ENCODE assay signal across 15 cellular contexts in the genomic region with DNA sequence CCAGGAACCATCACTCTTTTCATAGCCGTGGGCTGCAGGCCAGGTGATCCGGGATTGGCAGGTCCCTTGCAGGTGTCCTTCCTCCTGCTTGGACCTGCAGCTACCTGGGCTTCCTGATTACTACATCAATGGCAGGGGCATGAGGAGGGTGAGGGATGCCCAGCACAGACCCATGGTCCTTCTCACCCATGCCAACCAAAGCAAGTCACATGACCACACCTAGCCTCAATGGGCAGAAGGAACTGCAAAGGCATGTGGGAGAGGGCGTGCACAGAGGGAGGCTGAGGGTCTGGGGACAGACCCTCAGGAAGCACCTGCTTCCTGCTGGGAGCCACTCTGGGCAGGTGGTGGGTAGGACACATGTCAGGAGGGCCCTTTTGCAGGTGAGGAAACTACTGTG.
"Had no signal": no experiment of that assay in that cellular context is flagged by ENCODE, and none has a peak within 500 bp of the region (broad histone marks: within the 10 kb centered on the region; RNA-seq: fewer than 3 reads in every experiment).

No MANE protein-coding gene starts in this region.

- H3K9me3 Mint-ChIP-seq: dendritic cell treated with granulocyte-macrophage colony-stimulating factor and Interleukin-4, amounts not matched to agents 40 ng/mL and 50 ng/mL, for 4 days; naive thymus-derived CD8-positive, alpha-beta T cell had no signal

- H3K4me1 ChIP-seq: esophagus squamous epithelium, gastroesophageal sphincter had no signal

- H3K27me3 Mint-ChIP-seq: dendritic cell treated with granulocyte-macrophage colony-stimulating factor and Interleukin-4, amounts not matched to agents 40 ng/mL and 50 ng/mL, for 4 days; naive thymus-derived CD8-positive, alpha-beta T cell; progenitor cell of endocrine pancreas had no signal

- H3K4me3 Mint-ChIP-seq: dendritic cell treated with granulocyte-macrophage colony-stimulating factor and Interleukin-4, amounts not matched to agents 40 ng/mL and 50 ng/mL, for 4 days had no signal

- ATAC-seq: gastroesophageal sphincter; naive thymus-derived CD8-positive, alpha-beta T cell had no signal

- H3K36me3 ChIP-seq: ovary had no signal

- H3K27ac ChIP-seq: esophagus squamous epithelium, gastroesophageal sphincter, ovary had no signal

- H3K9me3 ChIP-seq: esophagus squamous epithelium, gastroesophageal sphincter, mucosa of descending colon, ovary had no signal

- H3K27ac Mint-ChIP-seq: dendritic cell treated with granulocyte-macrophage colony-stimulating factor and Interleukin-4, amounts not matched to agents 40 ng/mL and 50 ng/mL, for 4 days; progenitor cell of endocrine pancreas had no signal

- DNase-seq: esophagus squamous epithelium; foreskin fibroblast; glutamatergic neuron; islet precursor cell; mammary epithelial cell; mucosa of descending colon; ovary; small intestine; stimulated activated CD4-positive, alpha-beta T cell treated with anti-CD3 and anti-CD28 coated beads, Interleukin-12 subunit alpha, Interleukin-12 subunit beta, amount 100 ng/mL, for 4 hours; stimulated activated naive CD4-positive, alpha-beta T cell treated with Interleukin-2 at 50 U/mL for 16 hours; trophoblast cell had no signal

- H3K4me3 ChIP-seq: esophagus squamous epithelium, gastroesophageal sphincter, mucosa of descending colon, ovary had no signal

- H3K27me3 ChIP-seq: esophagus squamous epithelium, gastroesophageal sphincter, ovary had no signal
